Comparison of ENCODE assay signal across 8 cellular contexts in genomic region chr11:75667268-75667830, GRCh38. TPM values are rescaled to one million over a fixed set of nuclear protein-coding genes. Genes with fewer than 3 reads are reported as not detected.
DNase-seq lines count a peak whose midpoint lies in the region; ATAC-seq and TF ChIP-seq lines count a peak whose summit lies in the region.

No MANE protein-coding gene starts in this region.

- H3K27ac ChIP-seq in breast epithelium = peak overlapping the region in 1 of 2 donors; percentile 13
- H3K27ac ChIP-seq in Peyer's patch = peak overlapping the region in 2 of 4 donors; percentile 32 to 45
- no peak overlapping the region for H3K27ac ChIP-seq in duodenal mucosa (ENCODE audit: low read depth, low read length)
- peak overlapping the region; percentile 60 for H3K27ac ChIP-seq in lower lobe of right lung
- H3K27ac ChIP-seq in thyroid gland = peak overlapping the region in 2 of 3 donors; percentile 55 to 63

- H3K27me3 ChIP-seq in breast epithelium = peaks cover 0 to 13% of the 10 kb centered on the region in 2 donors
- H3K27me3 ChIP-seq in Peyer's patch = peaks cover 0 to 27% of the 10 kb centered on the region in 2 donors
- peaks cover 51 to 66% of the 10 kb centered on the region in 2 donors for H3K27me3 ChIP-seq in duodenal mucosa (ENCODE audit: control insufficient read depth in 1 of 2, insufficient read depth in 2 of 2, low read length in 2 of 2)
- peaks cover 28% of the 10 kb centered on the region for H3K27me3 ChIP-seq in lower lobe of right lung (ENCODE audit: low read depth)
- no peaks in the 10 kb centered on the region for H3K27me3 ChIP-seq in thyroid gland

- no peak for TF ChIP-seq CTCF in breast epithelium (IDR thresholded peaks at IDR 0.05)
- no peak for TF ChIP-seq CTCF in MCF 10A (IDR thresholded peaks at IDR 0.05; ENCODE audit: unreplicated experiment)
- no peak for TF ChIP-seq CTCF in Peyer's patch (IDR thresholded peaks at IDR 0.05)
- TF ChIP-seq CTCF in lower lobe of right lung (IDR thresholded peaks at IDR 0.05) = no peak
- peak in 1 of 6 experiments; percentile 22 for TF ChIP-seq CTCF in thyroid gland (IDR thresholded peaks at IDR 0.05)

- H3K9me3 ChIP-seq in breast epithelium = no peaks in the 10 kb centered on the region
- H3K9me3 ChIP-seq in Peyer's patch = no peaks in the 10 kb centered on the region
- no peaks in the 10 kb centered on the region for H3K9me3 ChIP-seq in duodenal mucosa (ENCODE audit: control insufficient read depth in 1 of 2, low read length in 2 of 2)
- no peaks in the 10 kb centered on the region for H3K9me3 ChIP-seq in lower lobe of right lung
- H3K9me3 ChIP-seq in thyroid gland = no peaks in the 10 kb centered on the region

- no peak for TF ChIP-seq POLR2A in breast epithelium (IDR thresholded peaks at IDR 0.05)
- no peak for TF ChIP-seq POLR2A in Peyer's patch (IDR thresholded peaks at IDR 0.05)
- peak in 1 of 2 donors; percentile 27 for TF ChIP-seq POLR2A in thyroid gland (IDR thresholded peaks at IDR 0.05)

- peaks cover 64% of the 10 kb centered on the region for H3K27me3 Mint-ChIP-seq in MCF 10A (ENCODE audit: insufficient read depth, unreplicated experiment)

- POLR2A ChIA-PET in MCF 10A (lab: Yijun Ruan, JAX) = no interaction called here

- DNase-seq in breast epithelium (ENCODE audit: low spot score in 2 of 2) (no peak), MCF 10A (ENCODE audit: unreplicated experiment) (no peak), Peyer's patch (peak in 1 of 3 donors; percentile 53), lower lobe of right lung (peak; percentile 56), thyroid gland (peak; percentile 65 to 67), superior temporal gyrus (ENCODE audit: extremely low spot score) (no peak)

- BruUV-seq in MCF 10A (replicated peaks; lab: Mats Ljungman, UMichigan) = no TSS peak

- no peaks in the 10 kb centered on the region for H3K9me3 Mint-ChIP-seq in MCF 10A (ENCODE audit: unreplicated experiment)

- H3K36me3 Mint-ChIP-seq in MCF 10A (ENCODE audit: insufficient read depth, unreplicated experiment) = no peaks in the 10 kb centered on the region

- no peak overlapping the region for H3K27ac Mint-ChIP-seq in MCF 10A (ENCODE audit: low read depth, unreplicated experiment)

- H3K4me1 ChIP-seq in breast epithelium (peaks cover 4 to 7% of the 10 kb centered on the region in 2 donors), Peyer's patch (peaks cover 0 to 23% (median 12%) of the 10 kb centered on the region in 4 donors), duodenal mucosa (ENCODE audit: control insufficient read depth in 1 of 2, insufficient read depth in 2 of 2, low read length in 2 of 2) (peaks cover 4 to 12% of the 10 kb centered on the region in 2 donors), lower lobe of right lung (peaks cover 10% of the 10 kb centered on the region), thyroid gland (peaks cover 8 to 15% of the 10 kb centered on the region in 2 donors)

- ATAC-seq in lower lobe of right lung = peak; percentile 76 to 77
- no peak for ATAC-seq in HG02981 (IDR thresholded peaks at IDR 0.05; ENCODE audit: unreplicated experiment)

- no peak overlapping the region for H3K4me3 Mint-ChIP-seq in MCF 10A (ENCODE audit: unreplicated experiment)

- CTCF ChIA-PET in MCF 10A (lab: Yijun Ruan, JAX) = no interaction called here

- H3K9ac ChIP-seq in duodenal mucosa (ENCODE audit: low read depth in 1 of 2, low read length in 2 of 2) = no peak overlapping the region

- intact Hi-C loops in breast epithelium (cut with DNase I; ENCODE audit: low total_unique reads) = no loop called here
- intact Hi-C loops in MCF 10A (cut with micrococcal nuclease) = no loop called here
- intact Hi-C loops in lower lobe of right lung (cut with DNase I) = no loop called here
- intact Hi-C loops in thyroid gland (cut with DNase I) = loop anchor here (5.0 kb wide), 1 partner anchor 120 kb away; no protein-coding TSS in a partner anchor

- H3K4me3 ChIP-seq in breast epithelium = peak overlapping the region; percentile 44 to 71 (median 60)
- H3K4me3 ChIP-seq in Peyer's patch = peak overlapping the region; percentile 37 to 57 (median 54)
- peak overlapping the region; percentile 24 to 58 for H3K4me3 ChIP-seq in duodenal mucosa (ENCODE audit: low read depth in 1 of 2, low read length in 2 of 2)
- H3K4me3 ChIP-seq in lower lobe of right lung = peak overlapping the region; percentile 63
- H3K4me3 ChIP-seq in thyroid gland (replicated peaks in 1 of 3) = peak overlapping the region; percentile 25 to 59 (median 49)

- WGBS in thyroid gland, 2 donors = 3 to 12% methylated on average over 4 to 8 of the region's 63 CpGs

- H3K4me1 Mint-ChIP-seq in MCF 10A (ENCODE audit: insufficient read depth, unreplicated experiment) = no peaks in the 10 kb centered on the region

- no peaks in the 10 kb centered on the region for H3K36me3 ChIP-seq in breast epithelium
- H3K36me3 ChIP-seq in Peyer's patch = no peaks in the 10 kb centered on the region
- no peaks in the 10 kb centered on the region for H3K36me3 ChIP-seq in duodenal mucosa (ENCODE audit: control insufficient read depth in 1 of 2, insufficient read depth in 2 of 2, low read length in 2 of 2)
- H3K36me3 ChIP-seq in lower lobe of right lung = no peaks in the 10 kb centered on the region
- H3K36me3 ChIP-seq in thyroid gland = no peaks in the 10 kb centered on the region

RNA-seq across cellular contexts. Expression of gene MAP6, which starts 1.5 kb away (rescaled TPM):
- total RNA-seq in breast epithelium (1 to 10 TPM; 1.6 to 5.0 (median 2.6) TPM), MCF 10A (2022) (not detected in 2 replicates), Peyer's patch (1 to 10 TPM in 1 of 4 donors, under 1 TPM in 3; 0.35 to 5.0 (median 0.75) TPM), lower lobe of right lung (10.8 TPM), thyroid gland (10 to 100 TPM in 1 of 4 donors, 1 to 10 TPM in 3; 4.8 to 13.8 (median 9.4) TPM)

RNA-seq across cellular contexts. Expression of gene MOGAT2, which starts 50.3 kb away (rescaled TPM):
- total RNA-seq in breast epithelium (1 to 10 TPM in 2 of 3 donors, under 1 TPM in 1; 0.32 to 7.3 (median 1.3) TPM), MCF 10A (2022) (not detected in 2 replicates), Peyer's patch (100 to 1,000 TPM in 3 of 4 donors, 10 to 100 TPM in 1; 30.5 to 598 (median 448) TPM), lower lobe of right lung (not detected), thyroid gland (1 to 10 TPM in 1 of 4 donors, not detected in 3; 1.0 TPM)

Comparison
In these comparisons a context has a peak if more than half of its experiments do, and no peak if none do; other contexts are left out.
1. DNase-seq: peak in lower lobe of right lung (single experiment) and thyroid gland (2 of 2); none in breast epithelium (0 of 2), MCF 10A (single experiment) and superior temporal gyrus (single experiment).
2. Peak in every context shown above with its lines, with median percentiles within 50 percentile points of each other: H3K4me3 ChIP-seq.